Comparison of ENCODE assay signal across 35 cellular contexts in genomic region chr3:47752716-47753115, GRCh38.
"Had no signal": no experiment of that assay in that cellular context is flagged by ENCODE, and none has a peak within 500 bp of the region (broad histone marks: within the 10 kb centered on the region; RNA-seq: fewer than 3 reads in every experiment).

No MANE protein-coding gene starts in this region.

- H3K9me3 Mint-ChIP-seq: activated B cell treated with CpG ODN at 0.5 μM for 24 hours; activated CD4-positive, alpha-beta memory T cell treated with anti-CD3 and anti-CD28 coated beads for 36 hours; activated naive CD4-positive, alpha-beta T cell treated with anti-CD3 and anti-CD28 coated beads, Interleukin-2, amount 50 U/mL, for 24 hours; activated T-helper 17 cell treated with anti-CD3 and anti-CD28 coated beads, Interleukin-2, amount 50 U/mL, for 72 hours had no signal

- H3K27ac ChIP-seq: adrenal gland, body of pancreas, VCaP had no signal

- H3K27ac Mint-ChIP-seq: activated B cell treated with CpG ODN at 0.5 μM for 24 hours; activated CD4-positive, alpha-beta memory T cell treated with anti-CD3 and anti-CD28 coated beads for 36 hours; activated naive CD4-positive, alpha-beta T cell treated with anti-CD3 and anti-CD28 coated beads, Interleukin-2, amount 50 U/mL, for 24 hours; activated T-cell treated with anti-CD3 and anti-CD28 coated beads, Interleukin-2, amount 50 U/mL, for 72 hours; activated T-helper 17 cell treated with anti-CD3 and anti-CD28 coated beads, Interleukin-2, amount 50 U/mL, for 72 hours had no signal

- H3K27me3 ChIP-seq: adrenal gland, body of pancreas had no signal

- H3K27me3 Mint-ChIP-seq: activated B cell treated with CpG ODN at 0.5 μM for 24 hours; activated CD4-positive, alpha-beta memory T cell treated with anti-CD3 and anti-CD28 coated beads for 36 hours; activated naive CD4-positive, alpha-beta T cell treated with anti-CD3 and anti-CD28 coated beads, Interleukin-2, amount 50 U/mL, for 24 hours; activated T-helper 17 cell treated with anti-CD3 and anti-CD28 coated beads, Interleukin-2, amount 50 U/mL, for 72 hours had no signal

- H3K4me1 ChIP-seq: adrenal gland, body of pancreas had no signal

- ATAC-seq: activated T-cell treated with anti-CD3 and anti-CD28 coated beads, Interleukin-2, amount 50 U/mL, for 72 hours; activated T-helper 17 cell treated with anti-CD3 and anti-CD28 coated beads, Interleukin-2, amount 50 U/mL, for 72 hours; body of pancreas; K562; PC-3; Right ventricle myocardium inferior; SK-N-SH treated with all-trans-retinoic acid at 6 μM for 48 hours had no signal

- DNase-seq: activated B cell treated with CpG ODN at 0.5 μM for 24 hours; activated CD4-positive, alpha-beta memory T cell treated with anti-CD3 and anti-CD28 coated beads for 36 hours; activated CD4-positive, alpha-beta T cell treated with anti-CD3 and anti-CD28 coated beads for 4 hours; activated CD4-positive, alpha-beta T cell treated with anti-CD3 and anti-CD28 coated beads, Interleukin-2, amount 50 U/mL, for 1 hour; activated CD4-positive, CD25-positive, alpha-beta regulatory T cell treated with anti-CD3 and anti-CD28 coated beads, Interleukin-2, amount 50 U/mL, for 72 hours; activated CD8-positive, alpha-beta memory T cell treated with anti-CD3 and anti-CD28 coated beads, Interleukin-2, amount 50 U/mL, for 4 hours; activated effector memory CD4-positive, alpha-beta T cell treated with anti-CD3 and anti-CD28 coated beads, Interleukin-2, amount 50 U/mL, for 16 hours; activated naive CD4-positive, alpha-beta T cell treated with Interleukin-2 at 50 U/mL for 16 hours; activated T-cell treated with anti-CD3 and anti-CD28 coated beads for 4 hours; activated T-cell treated with anti-CD3 and anti-CD28 coated beads, Interleukin-2, amount 50 U/mL, for 72 hours; adrenal gland; body of pancreas; central memory CD4-positive, alpha-beta T cell; NCI-H1092 treated with DMSO at 0.1 percent for 48 hours; NCI-H1417; NCI-H146; NCI-H187; NCI-H2029 treated with DMSO at 0.1 percent for 48 hours; NCI-H2171 treated with DMSO at 0.1 percent for 48 hours; NCI-H2227 treated with DMSO at 0.1 percent for 48 hours; NCI-H446; NCI-H524; NCI-H69; NCI-H82; PC-3; SIG-M5; T-helper 1 cell; T-helper 2 cell; T-helper 9 cell had no signal

- H3K4me3 Mint-ChIP-seq: activated B cell treated with CpG ODN at 0.5 μM for 24 hours; activated CD4-positive, alpha-beta memory T cell treated with anti-CD3 and anti-CD28 coated beads for 36 hours; activated naive CD4-positive, alpha-beta T cell treated with anti-CD3 and anti-CD28 coated beads, Interleukin-2, amount 50 U/mL, for 24 hours; activated T-cell treated with anti-CD3 and anti-CD28 coated beads, Interleukin-2, amount 50 U/mL, for 72 hours; activated T-helper 17 cell treated with anti-CD3 and anti-CD28 coated beads, Interleukin-2, amount 50 U/mL, for 72 hours had no signal

- H3K9me3 ChIP-seq: adrenal gland, body of pancreas had no signal

- H3K36me3 ChIP-seq: adrenal gland had no signal

- H3K4me3 ChIP-seq: adrenal gland, body of pancreas, K562 had no signal
